Comparison of ENCODE assay signal across 1 cellular context in the genomic region with DNA sequence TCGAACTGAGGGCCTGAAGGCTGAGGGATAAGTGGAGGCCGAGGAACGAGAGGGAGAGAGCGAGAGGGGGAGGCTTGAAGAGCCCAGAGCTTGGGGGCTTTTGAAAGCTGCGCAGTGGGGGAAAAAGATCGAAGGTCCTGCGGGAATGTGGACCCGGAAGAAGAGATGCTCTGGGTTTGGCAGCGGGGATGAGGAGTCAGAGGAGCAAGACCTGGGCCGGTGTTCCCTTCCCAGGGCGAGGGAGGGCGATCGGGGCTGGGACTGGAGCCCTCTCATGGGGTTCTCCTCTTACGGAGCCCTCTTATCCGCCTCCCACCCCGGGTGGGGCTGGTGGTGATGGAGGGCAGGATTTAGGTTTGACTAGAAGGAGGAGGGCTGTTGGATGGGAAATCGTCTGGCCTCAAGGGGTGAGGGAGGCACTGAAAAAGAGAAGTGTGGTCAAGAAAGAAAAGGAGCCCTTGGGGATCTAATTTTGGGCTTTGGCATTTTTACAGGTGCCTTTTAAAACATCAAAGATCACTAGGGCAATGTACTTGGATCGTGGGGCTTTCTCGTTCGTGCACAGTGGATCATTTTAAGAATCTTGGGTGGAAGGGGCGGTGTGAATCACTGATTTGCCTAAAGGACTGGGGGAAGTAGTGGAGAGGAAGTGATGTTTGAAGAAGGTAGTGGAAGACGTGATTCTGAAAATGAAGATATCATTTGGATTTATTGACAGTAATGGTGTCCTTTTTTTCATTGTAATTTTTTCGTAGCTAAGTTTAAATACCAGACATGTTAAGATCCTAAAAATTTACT.
TF ChIP-seq lines count a peak whose summit lies in the region.

No MANE protein-coding gene starts in this region.

TF ChIP-seq in HepG2, 621 proteins besides CTCF, POLR2A, EP300 and RAD21 (continued from another document and continues in another):
- TF ChIP-seq, protein P1, sequence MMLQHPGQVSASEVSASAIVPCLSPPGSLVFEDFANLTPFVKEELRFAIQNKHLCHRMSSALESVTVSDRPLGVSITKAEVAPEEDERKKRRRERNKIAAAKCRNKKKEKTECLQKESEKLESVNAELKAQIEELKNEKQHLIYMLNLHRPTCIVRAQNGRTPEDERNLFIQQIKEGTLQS (CRISPR knock-in tag; IDR thresholded peaks at IDR 0.05): 0 out of 2 replicates have a peak, but pooled peaks have one; percentile 4
- TF ChIP-seq PPARG (CRISPR knock-in tag; conservative IDR thresholded peaks at IDR 0.05) (no peak), GZF1 (CRISPR knock-in tag; IDR thresholded peaks at IDR 0.05) (0 out of 2 replicates have a peak, but pooled peaks have one; percentile 46), BRD4 (CRISPR knock-in tag; IDR thresholded peaks at IDR 0.05) (no peak), GATAD1 (CRISPR knock-in tag; IDR thresholded peaks at IDR 0.05) (no peak), ZNF496 (CRISPR knock-in tag; IDR thresholded peaks at IDR 0.05; ENCODE audit: insufficient replicate concordance) (no peak), TOE1 (CRISPR knock-in tag; IDR thresholded peaks at IDR 0.05) (no peak), ZNF260 (CRISPR knock-in tag; IDR thresholded peaks at IDR 0.05; ENCODE audit: borderline replicate concordance, low read depth) (no peak), SALL1 (CRISPR knock-in tag; IDR thresholded peaks at IDR 0.05) (no peak), ZNF317 (CRISPR knock-in tag; IDR thresholded peaks at IDR 0.05) (0 out of 2 replicates have a peak, but pooled peaks have one; percentile 3), TOPORS (CRISPR knock-in tag; IDR thresholded peaks at IDR 0.05) (no peak), MED1 (CRISPR knock-in tag; IDR thresholded peaks at IDR 0.05) (0 out of 2 replicates have a peak, but pooled peaks have one; percentile 6), YEATS4 (CRISPR knock-in tag; IDR thresholded peaks at IDR 0.05; ENCODE audit: borderline replicate concordance) (peak; percentile 2; the same call in 1 of the 2 replicates), ELF1 (CRISPR knock-in tag; IDR thresholded peaks at IDR 0.05) (peak; percentile 75), ONECUT2 (CRISPR knock-in tag; IDR thresholded peaks at IDR 0.05) (no peak), HDAC2 (CRISPR knock-in tag; IDR thresholded peaks at IDR 0.05) (no peak; the same call in 1 of the 2 replicates), TARDBP (CRISPR knock-in tag; IDR thresholded peaks at IDR 0.05) (peak; percentile 8; the same call in 1 of the 2 replicates), ARID2 (CRISPR knock-in tag; IDR thresholded peaks at IDR 0.05; ENCODE audit: borderline replicate concordance) (no peak), TCF12 (IDR thresholded peaks at IDR 0.05) (no peak), TCF12 (CRISPR knock-in tag; IDR thresholded peaks at IDR 0.05) (no peak), ZNF713 (CRISPR knock-in tag; IDR thresholded peaks at IDR 0.05) (no peak), GATAD2A (CRISPR knock-in tag; IDR thresholded peaks at IDR 0.05) (peak; percentile 37), ZNF263 (CRISPR knock-in tag; IDR thresholded peaks at IDR 0.05) (peak; percentile 67; the same call in 1 of the 2 replicates), LCORL (IDR thresholded peaks at IDR 0.05) (no peak), LCORL (CRISPR knock-in tag; IDR thresholded peaks at IDR 0.05) (peak; percentile 24; the same call in 1 of the 2 replicates), SNAI1 (CRISPR knock-in tag; IDR thresholded peaks at IDR 0.05; ENCODE audit: borderline replicate concordance) (no peak), PCBP2 (optimal IDR thresholded peaks at IDR 0.05; ENCODE audit: low read depth, low read length, poor library complexity, severe bottlenecking) (no peak), HES4 (CRISPR knock-in tag; IDR thresholded peaks at IDR 0.05; ENCODE audit: borderline replicate concordance) (no peak), ZBTB3 (CRISPR knock-in tag; IDR thresholded peaks at IDR 0.05; ENCODE audit: borderline replicate concordance, low read depth) (no peak), ZNF652 (CRISPR knock-in tag; IDR thresholded peaks at IDR 0.05; ENCODE audit: borderline replicate concordance, low read depth) (no peak), FOXK2 (IDR thresholded peaks at IDR 0.05) (no peak), DNMT3B (CRISPR knock-in tag; conservative IDR thresholded peaks at IDR 0.05) (no peak), ZNF724P (CRISPR knock-in tag; IDR thresholded peaks at IDR 0.05; ENCODE audit: borderline replicate concordance) (no peak), THYN1 (CRISPR knock-in tag; IDR thresholded peaks at IDR 0.05; ENCODE audit: borderline replicate concordance, low read depth) (no peak), REL (CRISPR knock-in tag; conservative IDR thresholded peaks at IDR 0.05) (no peak), ZNF792 (CRISPR knock-in tag; IDR thresholded peaks at IDR 0.05) (peak; percentile 13; the same call in 1 of the 2 replicates), FOXO1 (CRISPR knock-in tag; IDR thresholded peaks at IDR 0.05) (no peak), ATM (IDR thresholded peaks at IDR 0.05; ENCODE audit: borderline replicate concordance) (no peak)
- TF ChIP-seq, protein P2, sequence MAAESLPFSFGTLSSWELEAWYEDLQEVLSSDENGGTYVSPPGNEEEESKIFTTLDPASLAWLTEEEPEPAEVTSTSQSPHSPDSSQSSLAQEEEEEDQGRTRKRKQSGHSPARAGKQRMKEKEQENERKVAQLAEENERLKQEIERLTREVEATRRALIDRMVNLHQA (CRISPR knock-in tag; IDR thresholded peaks at IDR 0.05): no peak
- TF ChIP-seq, protein P3, sequence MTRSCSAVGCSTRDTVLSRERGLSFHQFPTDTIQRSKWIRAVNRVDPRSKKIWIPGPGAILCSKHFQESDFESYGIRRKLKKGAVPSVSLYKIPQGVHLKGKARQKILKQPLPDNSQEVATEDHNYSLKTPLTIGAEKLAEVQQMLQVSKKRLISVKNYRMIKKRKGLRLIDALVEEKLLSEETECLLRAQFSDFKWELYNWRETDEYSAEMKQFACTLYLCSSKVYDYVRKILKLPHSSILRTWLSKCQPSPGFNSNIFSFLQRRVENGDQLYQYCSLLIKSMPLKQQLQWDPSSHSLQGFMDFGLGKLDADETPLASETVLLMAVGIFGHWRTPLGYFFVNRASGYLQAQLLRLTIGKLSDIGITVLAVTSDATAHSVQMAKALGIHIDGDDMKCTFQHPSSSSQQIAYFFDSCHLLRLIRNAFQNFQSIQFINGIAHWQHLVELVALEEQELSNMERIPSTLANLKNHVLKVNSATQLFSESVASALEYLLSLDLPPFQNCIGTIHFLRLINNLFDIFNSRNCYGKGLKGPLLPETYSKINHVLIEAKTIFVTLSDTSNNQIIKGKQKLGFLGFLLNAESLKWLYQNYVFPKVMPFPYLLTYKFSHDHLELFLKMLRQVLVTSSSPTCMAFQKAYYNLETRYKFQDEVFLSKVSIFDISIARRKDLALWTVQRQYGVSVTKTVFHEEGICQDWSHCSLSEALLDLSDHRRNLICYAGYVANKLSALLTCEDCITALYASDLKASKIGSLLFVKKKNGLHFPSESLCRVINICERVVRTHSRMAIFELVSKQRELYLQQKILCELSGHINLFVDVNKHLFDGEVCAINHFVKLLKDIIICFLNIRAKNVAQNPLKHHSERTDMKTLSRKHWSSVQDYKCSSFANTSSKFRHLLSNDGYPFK (CRISPR knock-in tag; IDR thresholded peaks at IDR 0.05; ENCODE audit: borderline replicate concordance): no peak
- TF ChIP-seq, protein P4, sequence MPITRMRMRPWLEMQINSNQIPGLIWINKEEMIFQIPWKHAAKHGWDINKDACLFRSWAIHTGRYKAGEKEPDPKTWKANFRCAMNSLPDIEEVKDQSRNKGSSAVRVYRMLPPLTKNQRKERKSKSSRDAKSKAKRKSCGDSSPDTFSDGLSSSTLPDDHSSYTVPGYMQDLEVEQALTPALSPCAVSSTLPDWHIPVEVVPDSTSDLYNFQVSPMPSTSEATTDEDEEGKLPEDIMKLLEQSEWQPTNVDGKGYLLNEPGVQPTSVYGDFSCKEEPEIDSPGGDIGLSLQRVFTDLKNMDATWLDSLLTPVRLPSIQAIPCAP (CRISPR knock-in tag; IDR thresholded peaks at IDR 0.05; ENCODE audit: low read depth): no peak
- TF ChIP-seq, protein P5, sequence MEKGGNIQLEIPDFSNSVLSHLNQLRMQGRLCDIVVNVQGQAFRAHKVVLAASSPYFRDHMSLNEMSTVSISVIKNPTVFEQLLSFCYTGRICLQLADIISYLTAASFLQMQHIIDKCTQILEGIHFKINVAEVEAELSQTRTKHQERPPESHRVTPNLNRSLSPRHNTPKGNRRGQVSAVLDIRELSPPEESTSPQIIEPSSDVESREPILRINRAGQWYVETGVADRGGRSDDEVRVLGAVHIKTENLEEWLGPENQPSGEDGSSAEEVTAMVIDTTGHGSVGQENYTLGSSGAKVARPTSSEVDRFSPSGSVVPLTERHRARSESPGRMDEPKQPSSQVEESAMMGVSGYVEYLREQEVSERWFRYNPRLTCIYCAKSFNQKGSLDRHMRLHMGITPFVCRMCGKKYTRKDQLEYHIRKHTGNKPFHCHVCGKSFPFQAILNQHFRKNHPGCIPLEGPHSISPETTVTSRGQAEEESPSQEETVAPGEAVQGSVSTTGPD (CRISPR knock-in tag; IDR thresholded peaks at IDR 0.05): no peak
- TF ChIP-seq, protein P6, sequence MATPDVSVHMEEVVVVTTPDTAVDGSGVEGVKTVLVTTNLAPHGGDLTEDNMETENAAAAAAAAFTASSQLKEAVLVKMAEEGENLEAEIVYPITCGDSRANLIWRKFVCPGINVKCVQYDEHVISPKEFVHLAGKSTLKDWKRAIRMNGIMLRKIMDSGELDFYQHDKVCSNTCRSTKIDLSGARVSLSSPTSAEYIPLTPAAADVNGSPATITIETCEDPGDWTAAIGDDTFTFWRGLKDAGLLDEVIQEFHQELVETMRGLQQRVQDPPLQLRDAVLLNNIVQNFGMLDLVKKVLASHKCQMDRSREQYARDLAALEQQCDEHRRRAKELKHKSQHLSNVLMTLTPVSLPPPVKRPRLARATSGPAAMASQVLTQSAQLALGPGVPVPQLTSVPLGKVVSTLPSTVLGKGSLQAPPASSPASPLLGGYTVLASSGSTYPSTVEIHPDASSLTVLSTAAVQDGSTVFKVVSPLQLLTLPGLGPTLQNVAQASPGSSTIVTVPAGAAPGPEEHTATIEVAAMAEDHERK (CRISPR knock-in tag; IDR thresholded peaks at IDR 0.05; ENCODE audit: low read depth): no peak
- TF ChIP-seq, protein P7, sequence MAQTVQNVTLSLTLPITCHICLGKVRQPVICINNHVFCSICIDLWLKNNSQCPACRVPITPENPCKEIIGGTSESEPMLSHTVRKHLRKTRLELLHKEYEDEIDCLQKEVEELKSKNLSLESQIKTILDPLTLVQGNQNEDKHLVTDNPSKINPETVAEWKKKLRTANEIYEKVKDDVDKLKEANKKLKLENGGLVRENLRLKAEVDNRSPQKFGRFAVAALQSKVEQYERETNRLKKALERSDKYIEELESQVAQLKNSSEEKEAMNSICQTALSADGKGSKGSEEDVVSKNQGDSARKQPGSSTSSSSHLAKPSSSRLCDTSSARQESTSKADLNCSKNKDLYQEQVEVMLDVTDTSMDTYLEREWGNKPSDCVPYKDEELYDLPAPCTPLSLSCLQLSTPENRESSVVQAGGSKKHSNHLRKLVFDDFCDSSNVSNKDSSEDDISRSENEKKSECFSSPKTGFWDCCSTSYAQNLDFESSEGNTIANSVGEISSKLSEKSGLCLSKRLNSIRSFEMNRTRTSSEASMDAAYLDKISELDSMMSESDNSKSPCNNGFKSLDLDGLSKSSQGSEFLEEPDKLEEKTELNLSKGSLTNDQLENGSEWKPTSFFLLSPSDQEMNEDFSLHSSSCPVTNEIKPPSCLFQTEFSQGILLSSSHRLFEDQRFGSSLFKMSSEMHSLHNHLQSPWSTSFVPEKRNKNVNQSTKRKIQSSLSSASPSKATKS (CRISPR knock-in tag; IDR thresholded peaks at IDR 0.05): no peak
- TF ChIP-seq, protein P8, sequence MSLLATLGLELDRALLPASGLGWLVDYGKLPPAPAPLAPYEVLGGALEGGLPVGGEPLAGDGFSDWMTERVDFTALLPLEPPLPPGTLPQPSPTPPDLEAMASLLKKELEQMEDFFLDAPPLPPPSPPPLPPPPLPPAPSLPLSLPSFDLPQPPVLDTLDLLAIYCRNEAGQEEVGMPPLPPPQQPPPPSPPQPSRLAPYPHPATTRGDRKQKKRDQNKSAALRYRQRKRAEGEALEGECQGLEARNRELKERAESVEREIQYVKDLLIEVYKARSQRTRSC (CRISPR knock-in tag; IDR thresholded peaks at IDR 0.05; ENCODE audit: low read depth): no peak
- TF ChIP-seq, protein P9, sequence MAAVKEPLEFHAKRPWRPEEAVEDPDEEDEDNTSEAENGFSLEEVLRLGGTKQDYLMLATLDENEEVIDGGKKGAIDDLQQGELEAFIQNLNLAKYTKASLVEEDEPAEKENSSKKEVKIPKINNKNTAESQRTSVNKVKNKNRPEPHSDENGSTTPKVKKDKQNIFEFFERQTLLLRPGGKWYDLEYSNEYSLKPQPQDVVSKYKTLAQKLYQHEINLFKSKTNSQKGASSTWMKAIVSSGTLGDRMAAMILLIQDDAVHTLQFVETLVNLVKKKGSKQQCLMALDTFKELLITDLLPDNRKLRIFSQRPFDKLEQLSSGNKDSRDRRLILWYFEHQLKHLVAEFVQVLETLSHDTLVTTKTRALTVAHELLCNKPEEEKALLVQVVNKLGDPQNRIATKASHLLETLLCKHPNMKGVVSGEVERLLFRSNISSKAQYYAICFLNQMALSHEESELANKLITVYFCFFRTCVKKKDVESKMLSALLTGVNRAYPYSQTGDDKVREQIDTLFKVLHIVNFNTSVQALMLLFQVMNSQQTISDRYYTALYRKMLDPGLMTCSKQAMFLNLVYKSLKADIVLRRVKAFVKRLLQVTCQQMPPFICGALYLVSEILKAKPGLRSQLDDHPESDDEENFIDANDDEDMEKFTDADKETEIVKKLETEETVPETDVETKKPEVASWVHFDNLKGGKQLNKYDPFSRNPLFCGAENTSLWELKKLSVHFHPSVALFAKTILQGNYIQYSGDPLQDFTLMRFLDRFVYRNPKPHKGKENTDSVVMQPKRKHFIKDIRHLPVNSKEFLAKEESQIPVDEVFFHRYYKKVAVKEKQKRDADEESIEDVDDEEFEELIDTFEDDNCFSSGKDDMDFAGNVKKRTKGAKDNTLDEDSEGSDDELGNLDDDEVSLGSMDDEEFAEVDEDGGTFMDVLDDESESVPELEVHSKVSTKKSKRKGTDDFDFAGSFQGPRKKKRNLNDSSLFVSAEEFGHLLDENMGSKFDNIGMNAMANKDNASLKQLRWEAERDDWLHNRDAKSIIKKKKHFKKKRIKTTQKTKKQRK (IDR thresholded peaks at IDR 0.05; ENCODE audit: low read length): no peak
